Comparison of ENCODE assay signal across 1 cellular context in genomic region chr19:11261902-11262839, GRCh38.
A peak's percentile ranks its signal among the peaks of the same experiment; 100 is the strongest.
TF ChIP-seq lines count a peak whose summit lies in the region.

Gene DOCK6 (minus strand): TSS chr19:11262524. CDS start chr19:11262440, 84 bp downstream.

TF ChIP-seq in K562, 482 proteins besides CTCF, POLR2A, EP300 and RAD21 (continued from another document and continues in another):
- TF ChIP-seq ZNF318 (IDR thresholded peaks at IDR 0.05; ENCODE audit: borderline replicate concordance in 1 of 2, low read depth in 1 of 2): no peak
- no peak for TF ChIP-seq BACH1 (tag; IDR thresholded peaks at IDR 0.05)
- no peak for TF ChIP-seq KDM2B (CRISPR knock-in tag; IDR thresholded peaks at IDR 0.05)
- TF ChIP-seq, protein P1, sequence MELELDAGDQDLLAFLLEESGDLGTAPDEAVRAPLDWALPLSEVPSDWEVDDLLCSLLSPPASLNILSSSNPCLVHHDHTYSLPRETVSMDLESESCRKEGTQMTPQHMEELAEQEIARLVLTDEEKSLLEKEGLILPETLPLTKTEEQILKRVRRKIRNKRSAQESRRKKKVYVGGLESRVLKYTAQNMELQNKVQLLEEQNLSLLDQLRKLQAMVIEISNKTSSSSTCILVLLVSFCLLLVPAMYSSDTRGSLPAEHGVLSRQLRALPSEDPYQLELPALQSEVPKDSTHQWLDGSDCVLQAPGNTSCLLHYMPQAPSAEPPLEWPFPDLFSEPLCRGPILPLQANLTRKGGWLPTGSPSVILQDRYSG (tag; conservative IDR thresholded peaks at IDR 0.05; ENCODE audit: low read depth): no peak
- TF ChIP-seq XRCC5 (IDR thresholded peaks at IDR 0.05; ENCODE audit: low read depth, low read length): no peak
- 0 out of 2 replicates have a peak, but pooled peaks have one; percentile 31 for TF ChIP-seq TARDBP (IDR thresholded peaks at IDR 0.05)
- TF ChIP-seq, protein P2, sequence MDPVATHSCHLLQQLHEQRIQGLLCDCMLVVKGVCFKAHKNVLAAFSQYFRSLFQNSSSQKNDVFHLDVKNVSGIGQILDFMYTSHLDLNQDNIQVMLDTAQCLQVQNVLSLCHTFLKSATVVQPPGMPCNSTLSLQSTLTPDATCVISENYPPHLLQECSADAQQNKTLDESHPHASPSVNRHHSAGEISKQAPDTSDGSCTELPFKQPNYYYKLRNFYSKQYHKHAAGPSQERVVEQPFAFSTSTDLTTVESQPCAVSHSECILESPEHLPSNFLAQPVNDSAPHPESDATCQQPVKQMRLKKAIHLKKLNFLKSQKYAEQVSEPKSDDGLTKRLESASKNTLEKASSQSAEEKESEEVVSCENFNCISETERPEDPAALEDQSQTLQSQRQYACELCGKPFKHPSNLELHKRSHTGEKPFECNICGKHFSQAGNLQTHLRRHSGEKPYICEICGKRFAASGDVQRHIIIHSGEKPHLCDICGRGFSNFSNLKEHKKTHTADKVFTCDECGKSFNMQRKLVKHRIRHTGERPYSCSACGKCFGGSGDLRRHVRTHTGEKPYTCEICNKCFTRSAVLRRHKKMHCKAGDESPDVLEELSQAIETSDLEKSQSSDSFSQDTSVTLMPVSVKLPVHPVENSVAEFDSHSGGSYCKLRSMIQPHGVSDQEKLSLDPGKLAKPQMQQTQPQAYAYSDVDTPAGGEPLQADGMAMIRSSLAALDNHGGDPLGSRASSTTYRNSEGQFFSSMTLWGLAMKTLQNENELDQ (CRISPR knock-in tag; IDR thresholded peaks at IDR 0.05; ENCODE audit: borderline replicate concordance): no peak
- no peak for TF ChIP-seq DDX20 (tag; IDR thresholded peaks at IDR 0.05; ENCODE audit: low read depth)
- no peak for TF ChIP-seq DLX4 (CRISPR knock-in tag; IDR thresholded peaks at IDR 0.05)
- 0 out of 2 replicates have a peak, but pooled peaks have one; percentile 28 for TF ChIP-seq FOXP1 (CRISPR knock-in tag; IDR thresholded peaks at IDR 0.05)
- TF ChIP-seq KLF16 (IDR thresholded peaks at IDR 0.05): no peak
- no peak for TF ChIP-seq C11orf30 (IDR thresholded peaks at IDR 0.05; ENCODE audit: low read depth)
- no peak for TF ChIP-seq ZNF644 (tag; IDR thresholded peaks at IDR 0.05; ENCODE audit: low read depth)
- TF ChIP-seq POLR3A (IDR thresholded peaks at IDR 0.05; ENCODE audit: borderline replicate concordance, extremely low read depth, insufficient read depth, insufficient read length): no peak
- peak in 1 of 2 experiments; percentile 63; a peak in 1 of 4 replicates for TF ChIP-seq MNT (conservative IDR thresholded peaks at IDR 0.05)
- no peak for TF ChIP-seq TEAD4 (IDR thresholded peaks at IDR 0.05; ENCODE audit: low read length)
- TF ChIP-seq TEAD4 (CRISPR knock-in tag; IDR thresholded peaks at IDR 0.05; ENCODE audit: borderline replicate concordance): no peak
- TF ChIP-seq ATF1 (CRISPR knock-in tag; IDR thresholded peaks at IDR 0.05): no peak
- peak; percentile 73 for TF ChIP-seq ATF1 (tag; IDR thresholded peaks at IDR 0.05)
- no peak for TF ChIP-seq SIN3B (IDR thresholded peaks at IDR 0.05; ENCODE audit: low read depth)
- TF ChIP-seq PML (IDR thresholded peaks at IDR 0.05; ENCODE audit: low read length): no peak
- TF ChIP-seq GABPB1 (CRISPR knock-in tag; IDR thresholded peaks at IDR 0.05): no peak
- no peak for TF ChIP-seq POLR2B (IDR thresholded peaks at IDR 0.05; ENCODE audit: low read depth, partially characterized antibody)
- 0 out of 2 replicates have a peak, but pooled peaks have one; percentile 64 for TF ChIP-seq PTBP1 (IDR thresholded peaks at IDR 0.05; ENCODE audit: low read depth, low read length)
- TF ChIP-seq, protein P3, sequence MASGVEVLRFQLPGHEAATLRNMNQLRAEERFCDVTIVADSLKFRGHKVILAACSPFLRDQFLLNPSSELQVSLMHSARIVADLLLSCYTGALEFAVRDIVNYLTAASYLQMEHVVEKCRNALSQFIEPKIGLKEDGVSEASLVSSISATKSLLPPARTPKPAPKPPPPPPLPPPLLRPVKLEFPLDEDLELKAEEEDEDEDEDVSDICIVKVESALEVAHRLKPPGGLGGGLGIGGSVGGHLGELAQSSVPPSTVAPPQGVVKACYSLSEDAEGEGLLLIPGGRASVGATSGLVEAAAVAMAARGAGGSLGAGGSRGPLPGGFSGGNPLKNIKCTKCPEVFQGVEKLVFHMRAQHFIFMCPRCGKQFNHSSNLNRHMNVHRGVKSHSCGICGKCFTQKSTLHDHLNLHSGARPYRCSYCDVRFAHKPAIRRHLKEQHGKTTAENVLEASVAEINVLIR (CRISPR knock-in tag; IDR thresholded peaks at IDR 0.05): no peak
- TF ChIP-seq TAF1 (IDR thresholded peaks at IDR 0.05; ENCODE audit: control insufficient read depth, extremely low read depth, insufficient read depth, low read length, severe bottlenecking): peak; percentile 28
- TF ChIP-seq EWSR1 (IDR thresholded peaks at IDR 0.05; ENCODE audit: borderline replicate concordance, low read depth, partially characterized antibody): no peak
- no peak for TF ChIP-seq POLR2H (tag; IDR thresholded peaks at IDR 0.05; ENCODE audit: low read depth)
- TF ChIP-seq ETV5 (CRISPR knock-in tag; IDR thresholded peaks at IDR 0.05; ENCODE audit: low read depth): no peak
- TF ChIP-seq PHF20 (IDR thresholded peaks at IDR 0.05; ENCODE audit: partially characterized antibody): peak; percentile 14
- peak; percentile 52 for TF ChIP-seq EGR1 (conservative IDR thresholded peaks at IDR 0.05)
- no peak for TF ChIP-seq TFAM (CRISPR knock-in tag; conservative IDR thresholded peaks at IDR 0.05)
- TF ChIP-seq RERE (CRISPR knock-in tag; IDR thresholded peaks at IDR 0.05; ENCODE audit: borderline replicate concordance): no peak
- no peak for TF ChIP-seq ZNF408 (CRISPR knock-in tag; IDR thresholded peaks at IDR 0.05; ENCODE audit: low read depth)
- TF ChIP-seq HMGN3 (IDR thresholded peaks at IDR 0.05; ENCODE audit: borderline replicate concordance, extremely low read depth, insufficient read length, low read depth, low read length): peak; percentile 35
- TF ChIP-seq ZBTB7A (IDR thresholded peaks at IDR 0.05; ENCODE audit: borderline replicate concordance, control insufficient read depth, low read depth, low read length): peak; percentile 90
- TF ChIP-seq, protein P4, sequence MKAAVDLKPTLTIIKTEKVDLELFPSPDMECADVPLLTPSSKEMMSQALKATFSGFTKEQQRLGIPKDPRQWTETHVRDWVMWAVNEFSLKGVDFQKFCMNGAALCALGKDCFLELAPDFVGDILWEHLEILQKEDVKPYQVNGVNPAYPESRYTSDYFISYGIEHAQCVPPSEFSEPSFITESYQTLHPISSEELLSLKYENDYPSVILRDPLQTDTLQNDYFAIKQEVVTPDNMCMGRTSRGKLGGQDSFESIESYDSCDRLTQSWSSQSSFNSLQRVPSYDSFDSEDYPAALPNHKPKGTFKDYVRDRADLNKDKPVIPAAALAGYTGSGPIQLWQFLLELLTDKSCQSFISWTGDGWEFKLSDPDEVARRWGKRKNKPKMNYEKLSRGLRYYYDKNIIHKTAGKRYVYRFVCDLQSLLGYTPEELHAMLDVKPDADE (conservative IDR thresholded peaks at IDR 0.05; ENCODE audit: control insufficient read depth, low read depth, low read length): 0 out of 2 replicates have a peak, but pooled peaks have one; percentile 17
- no peak for TF ChIP-seq TGIF2 (CRISPR knock-in tag; IDR thresholded peaks at IDR 0.05)
